ENCODE assay signal across 1 cellular context in genomic region chr5:134145779-134146581, GRCh38.
TF ChIP-seq lines count a peak whose summit lies in the region.

No MANE protein-coding gene starts in this region.

TF ChIP-seq in A549, 52 proteins besides CTCF, POLR2A, EP300 and RAD21 (continued from another document):
- TF ChIP-seq CEBPB (IDR thresholded peaks at IDR 0.05) (no peak), FOXS1 (CRISPR knock-in tag; IDR thresholded peaks at IDR 0.05) (no peak), EHF (CRISPR knock-in tag; IDR thresholded peaks at IDR 0.05) (no peak), MAX (IDR thresholded peaks at IDR 0.05) (no peak), SMC3 (IDR thresholded peaks at IDR 0.05) (peak; percentile 69), ATOH8 (CRISPR knock-in tag; IDR thresholded peaks at IDR 0.05; ENCODE audit: low read depth) (no peak), ELK1 (IDR thresholded peaks at IDR 0.05; ENCODE audit: low read depth, low read length) (no peak), PBX3 (IDR thresholded peaks at IDR 0.05) (no peak), CHD2 (IDR thresholded peaks at IDR 0.05; ENCODE audit: low read length, partially characterized antibody) (no peak), MAFK (IDR thresholded peaks at IDR 0.05; ENCODE audit: partially characterized antibody) (no peak), ZNF302 (CRISPR knock-in tag; IDR thresholded peaks at IDR 0.05) (no peak), REST (IDR thresholded peaks at IDR 0.05) (no peak)
